Comparison of ENCODE assay signal across 16 cellular contexts in the genomic region with DNA sequence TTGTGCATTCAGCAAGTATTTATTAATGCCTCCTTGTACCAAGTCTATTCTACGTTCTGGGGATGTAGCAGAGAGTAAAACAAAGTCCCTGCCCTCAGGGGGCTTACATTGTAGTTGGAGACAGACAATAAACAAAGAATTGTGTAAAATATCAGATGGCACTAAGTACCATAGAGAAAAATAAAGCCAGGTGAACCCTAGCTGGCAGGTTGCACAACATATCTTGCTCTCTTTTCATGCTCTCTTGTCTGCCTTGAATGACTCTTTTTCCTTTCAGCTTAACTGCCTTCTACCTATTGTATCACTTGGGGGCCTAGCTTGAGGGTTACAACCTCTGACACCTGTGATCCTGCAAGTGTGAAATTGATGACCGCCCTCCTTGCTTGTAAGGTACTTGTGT. TPM values are rescaled to one million over a fixed set of nuclear protein-coding genes. Genes with fewer than 3 reads are reported as not detected.
A peak's percentile ranks its signal among the peaks of the same experiment; 100 is the strongest.
DNase-seq lines count a peak whose midpoint lies in the region; ATAC-seq, FAIRE-seq and TF ChIP-seq lines count a peak whose summit lies in the region.
"Had no signal": no experiment of that assay in that cellular context is flagged by ENCODE, and none has a peak within 500 bp of the region (broad histone marks: within the 10 kb centered on the region; RNA-seq: fewer than 3 reads in every experiment).

No MANE protein-coding gene starts in this region.

- no peaks in the 10 kb centered on the region for H3K79me2 ChIP-seq in DND-41 (ENCODE audit: insufficient read depth, low read length)

- no peaks in the 10 kb centered on the region for H3K27me3 ChIP-seq in DND-41 (ENCODE audit: insufficient read depth, low read length, poor library complexity)
- H3K27me3 ChIP-seq: ascending aorta, BLaER1, gastrocnemius medialis had no signal

- H3K9me3 ChIP-seq in A549 (peaks cover 3% of the 10 kb centered on the region; the same call in 1 of the 3 replicates), DND-41 (ENCODE audit: insufficient read depth, low read length, severe bottlenecking) (no peaks in the 10 kb centered on the region)
- H3K9me3 ChIP-seq: ascending aorta, BLaER1, gastrocnemius medialis, psoas muscle had no signal

- H3K27me3 Mint-ChIP-seq in activated T-helper 1 cell treated with anti-CD3 and anti-CD28 coated beads, Interleukin-12 subunit alpha, Interleukin-12 subunit beta, Interleukin-2, Interleukin-4 antibody, amounts not matched to agents 30 ng/mL and 10 ng/mL and 1 ng/mL, durations not matched to agents 14 hours and 24 hours and 36 hours (ENCODE audit: insufficient read depth): peaks cover 5% of the 10 kb centered on the region
- peaks cover 0 to 3% (median 0%) of the 10 kb centered on the region in 3 donors for H3K27me3 Mint-ChIP-seq in immature natural killer cell (ENCODE audit: low read depth in 3 of 3)

- TF ChIP-seq POLR2A in A549 (IDR thresholded peaks at IDR 0.05; ENCODE audit: low read length): no peak

- TF ChIP-seq CTCF in A549 (IDR thresholded peaks at IDR 0.05) (no peak), DND-41 (IDR thresholded peaks at IDR 0.05; ENCODE audit: borderline replicate concordance, extremely low read depth, low read length, poor library complexity, severe bottlenecking) (no peak)

- WGBS in A549 (ENCODE audit: missing lambda C conversion rate): 82% methylated on average over 2 of the region's 2 CpGs

- peak overlapping the region; percentile 62 for H3K4me3 Mint-ChIP-seq in activated T-helper 1 cell treated with anti-CD3 and anti-CD28 coated beads, Interleukin-12 subunit alpha, Interleukin-12 subunit beta, Interleukin-2, Interleukin-4 antibody, amounts not matched to agents 30 ng/mL and 10 ng/mL and 1 ng/mL, durations not matched to agents 14 hours and 24 hours and 36 hours
- peak overlapping the region; percentile 67 to 85 (median 83) for H3K4me3 Mint-ChIP-seq in immature natural killer cell

- H3K4me2 ChIP-seq in A549 (peak overlapping the region; percentile 29), DND-41 (ENCODE audit: insufficient read depth, low read length) (peak overlapping the region; percentile 74)
- H3K4me2 ChIP-seq: BLaER1 had no signal

- H3K36me3 ChIP-seq in DND-41 (ENCODE audit: insufficient read depth, low read length): no peaks in the 10 kb centered on the region
- H3K36me3 ChIP-seq: ascending aorta, BLaER1, gastrocnemius medialis had no signal

- ATAC-seq in A549 (no peak), DND-41 (ENCODE audit: insufficient read depth, low read depth) (no peak)
- ATAC-seq: gastrocnemius medialis, psoas muscle had no signal

- no peak for FAIRE-seq in A549 (lab: Jason Lieb, UNC)
- FAIRE-seq: kidney had no signal

- TF ChIP-seq EP300 in A549 (IDR thresholded peaks at IDR 0.05): no peak

- peaks cover 33% of the 10 kb centered on the region for H3K4me1 ChIP-seq in A549
- peaks cover 42% of the 10 kb centered on the region for H3K4me1 ChIP-seq in DND-41 (ENCODE audit: insufficient read depth, low read length)
- H3K4me1 ChIP-seq: ascending aorta, gastrocnemius medialis, psoas muscle had no signal

- no peak for DNase-seq in A549 (ENCODE audit: low read depth in 1 of 2, low spot score in 1 of 2)
- no peak for DNase-seq in DND-41
- DNase-seq in activated T-helper 1 cell treated with anti-CD3 and anti-CD28 coated beads, Interleukin-12 subunit alpha, Interleukin-12 subunit beta, Interleukin-2, Interleukin-4 antibody, amounts not matched to agents 30 ng/mL and 10 ng/mL and 1 ng/mL, durations not matched to agents 14 hours and 24 hours and 36 hours (ENCODE audit: low spot score): no peak
- no peak for DNase-seq in immature natural killer cell
- DNase-seq in NCI-H2171 (lab: John Stamatoyannopoulos, UW): no peak
- DNase-seq in NCI-H146 treated with DMSO at 0.1 percent for 48 hours (lab: John Stamatoyannopoulos, UW; ENCODE audit: unreplicated experiment): no peak
- no peak for DNase-seq in NCI-H748 treated with DMSO at 0.1 percent for 48 hours (lab: John Stamatoyannopoulos, UW)
- no peak for DNase-seq in NCI-H446 treated with DMSO at 0.1 percent for 48 hours (lab: John Stamatoyannopoulos, UW)
- DNase-seq: gastrocnemius medialis, KBM-7, kidney, NCI-H146, psoas muscle, RPMI8226 had no signal

- peaks cover 66% of the 10 kb centered on the region for H3K4me1 Mint-ChIP-seq in activated T-helper 1 cell treated with anti-CD3 and anti-CD28 coated beads, Interleukin-12 subunit alpha, Interleukin-12 subunit beta, Interleukin-2, Interleukin-4 antibody, amounts not matched to agents 30 ng/mL and 10 ng/mL and 1 ng/mL, durations not matched to agents 14 hours and 24 hours and 36 hours (ENCODE audit: low read depth)
- H3K4me1 Mint-ChIP-seq in immature natural killer cell: peaks cover 67 to 70% of the 10 kb centered on the region in 2 donors

- H3K27ac Mint-ChIP-seq in activated T-helper 1 cell treated with anti-CD3 and anti-CD28 coated beads, Interleukin-12 subunit alpha, Interleukin-12 subunit beta, Interleukin-2, Interleukin-4 antibody, amounts not matched to agents 30 ng/mL and 10 ng/mL and 1 ng/mL, durations not matched to agents 14 hours and 24 hours and 36 hours: peak overlapping the region; percentile 99
- peak overlapping the region; percentile 86 to 98 (median 96) for H3K27ac Mint-ChIP-seq in immature natural killer cell

- H3K27ac ChIP-seq in A549: peak overlapping the region; percentile 58 to 83
- H3K27ac ChIP-seq in DND-41 (ENCODE audit: low read length): peak overlapping the region; percentile 86
- H3K27ac ChIP-seq: ascending aorta, BLaER1, gastrocnemius medialis, psoas muscle had no signal

- POLR2A ChIA-PET in A549 (lab: Yijun Ruan, JAX): no interaction called here

- no peaks in the 10 kb centered on the region for H4K20me1 ChIP-seq in DND-41 (ENCODE audit: insufficient read depth, low read length)
- H4K20me1 ChIP-seq: BLaER1 had no signal

- H3K36me3 Mint-ChIP-seq in activated T-helper 1 cell treated with anti-CD3 and anti-CD28 coated beads, Interleukin-12 subunit alpha, Interleukin-12 subunit beta, Interleukin-2, Interleukin-4 antibody, amounts not matched to agents 30 ng/mL and 10 ng/mL and 1 ng/mL, durations not matched to agents 14 hours and 24 hours and 36 hours (ENCODE audit: low read depth): peaks cover 12% of the 10 kb centered on the region
- no peaks in the 10 kb centered on the region for H3K36me3 Mint-ChIP-seq in immature natural killer cell

- CTCF ChIA-PET in A549 (lab: Yijun Ruan, JAX): interaction anchor here (2.6 kb wide), 1 partner anchor 81 kb away, joined by 10 read pairs; no protein-coding TSS in a partner anchor

- TF ChIP-seq RAD21 in A549 (conservative IDR thresholded peaks at IDR 0.05 in 1 of 2, IDR thresholded peaks at IDR 0.05 in 1 of 2): no peak

- peak overlapping the region; percentile 39 for H3K9ac ChIP-seq in DND-41 (ENCODE audit: low read depth, low read length)
- H3K9ac ChIP-seq: BLaER1 had no signal

- H3K9me3 Mint-ChIP-seq in activated T-helper 1 cell treated with anti-CD3 and anti-CD28 coated beads, Interleukin-12 subunit alpha, Interleukin-12 subunit beta, Interleukin-2, Interleukin-4 antibody, amounts not matched to agents 30 ng/mL and 10 ng/mL and 1 ng/mL, durations not matched to agents 14 hours and 24 hours and 36 hours: peaks cover 10% of the 10 kb centered on the region
- H3K9me3 Mint-ChIP-seq in immature natural killer cell: no peaks in the 10 kb centered on the region

- peak overlapping the region; percentile 52; the same call in 1 of the 2 replicates for H2AFZ ChIP-seq in DND-41 (ENCODE audit: low read depth, low read length)

- intact Hi-C loops in activated T-helper 1 cell treated with anti-CD3 and anti-CD28 coated beads, Interleukin-12 subunit alpha, Interleukin-12 subunit beta, Interleukin-2, Interleukin-4 antibody, amounts not matched to agents 30 ng/mL and 10 ng/mL and 1 ng/mL, durations not matched to agents 14 hours and 24 hours and 36 hours (cut with micrococcal nuclease): loop anchor here (1.0 to 5.0 kb wide), 10 partner anchors 33 to 1519 kb away; partner anchors contain the start of gene RABGAP1L

- H3K4me3 ChIP-seq in A549 (no peak overlapping the region), DND-41 (ENCODE audit: low read depth in 1 of 2, low read length in 2 of 2) (peak overlapping the region in 1 of 2 experiments; percentile 42; a peak in 2 of 4 replicates)
- H3K4me3 ChIP-seq: ascending aorta, BLaER1, gastrocnemius medialis, psoas muscle had no signal

TF ChIP-seq in A549, 52 proteins besides CTCF, POLR2A, EP300 and RAD21 (continues in another document):
- TF ChIP-seq ZFP36 (IDR thresholded peaks at IDR 0.05; ENCODE audit: borderline replicate concordance, partially characterized antibody) (no peak), SREBF2 (IDR thresholded peaks at IDR 0.05) (no peak), ZC3H11A (IDR thresholded peaks at IDR 0.05) (no peak), EHMT2 (IDR thresholded peaks at IDR 0.05; ENCODE audit: low read depth) (no peak), CHD4 (IDR thresholded peaks at IDR 0.05; ENCODE audit: borderline replicate concordance) (no peak), E2F6 (IDR thresholded peaks at IDR 0.05; ENCODE audit: borderline replicate concordance, low read depth) (no peak), TFCP2L1 (CRISPR knock-in tag; IDR thresholded peaks at IDR 0.05) (no peak), CBX2 (IDR thresholded peaks at IDR 0.05; ENCODE audit: borderline replicate concordance, low read depth) (no peak), HOXB13 (CRISPR knock-in tag; IDR thresholded peaks at IDR 0.05; ENCODE audit: low read depth) (no peak), ESRRA (IDR thresholded peaks at IDR 0.05; ENCODE audit: borderline replicate concordance, low read length) (no peak), HDAC2 (IDR thresholded peaks at IDR 0.05) (no peak), CEBPB (IDR thresholded peaks at IDR 0.05) (no peak), MAZ (IDR thresholded peaks at IDR 0.05; ENCODE audit: borderline replicate concordance, low read depth, low read length) (no peak), KDM5A (IDR thresholded peaks at IDR 0.05) (no peak)

RNA-seq across cellular contexts. Expression of gene FASLG, which starts 20.7 kb away (rescaled TPM):
- not detected in 2 replicates for polyA plus RNA-seq in A549 (2011; rRNA removed)
- not detected in 2 replicates for polyA plus RNA-seq in A549 (2012; cell fraction: cytosol; rRNA removed)
- not detected in 2 replicates for polyA plus RNA-seq in A549 (2012; cell fraction: nucleus; rRNA removed)
- 0.04 TPM in 1 of 3 replicates, not detected in the others for polyA plus RNA-seq in A549 (2017; fragmentation: RNase III; extraction: RNeasy Plus Mini Kit Qiagen cat#74134 plus additional on column Dnase treatment)
- polyA minus RNA-seq in A549 (2011; rRNA and poly(A)+ RNA removed): not detected in 2 replicates
- total RNA-seq in activated T-helper 1 cell treated with anti-CD3 and anti-CD28 coated beads, Interleukin-12 subunit alpha, Interleukin-12 subunit beta, Interleukin-2, Interleukin-4 antibody, amounts not matched to agents 30 ng/mL and 10 ng/mL and 1 ng/mL, durations not matched to agents 14 hours and 24 hours and 36 hours: 113 and 114 TPM in 2 replicates
- 10 to 100 TPM; 20.7 to 60.6 (median 40.2) TPM for polyA plus RNA-seq in immature natural killer cell
- total RNA-seq: ascending aorta, gastrocnemius medialis had no signal
- polyA plus RNA-seq: psoas muscle had no signal

Comparison
In these comparisons a context has a peak if more than half of its experiments do, and no peak if none do; other contexts are left out.
1. RNA of gene FASLG, which starts 20.7 kb away (polyA plus RNA-seq): 20.7 to 60.6 TPM in immature natural killer cell; 0.04 TPM in A549; every median in the first group is over 10 times any median in the second.